8 cellular contexts compared by ENCODE assay signal in genomic region chr1:247681288-247681897, GRCh38. TPM values are rescaled to one million over a fixed set of nuclear protein-coding genes. Genes with fewer than 3 reads are reported as not detected.
A peak's percentile ranks its signal among the peaks of the same experiment; 100 is the strongest.
DNase-seq lines count a peak whose midpoint lies in the region; ATAC-seq and TF ChIP-seq lines count a peak whose summit lies in the region.

No MANE protein-coding gene starts in this region.

- no peaks in the 10 kb centered on the region for H3K4me1 Mint-ChIP-seq in chondrocyte (ENCODE audit: low read depth)

- H3K9me3 Mint-ChIP-seq in chondrocyte (ENCODE audit: low read depth), result peaks cover 3% of the 10 kb centered on the region

- H3K27me3 Mint-ChIP-seq in chondrocyte (ENCODE audit: low read depth), result no peaks in the 10 kb centered on the region

- CTCF ChIA-PET in RWPE1 (lab: Yijun Ruan, JAX), result interaction anchor here (0.7 to 1.2 kb wide), 3 partner anchors 16 to 287 kb away, joined by 3 to 4 read pairs (median 3); no protein-coding TSS in a partner anchor

- POLR2A ChIA-PET in RWPE1 (lab: Yijun Ruan, JAX; ENCODE audit: low non-redundant PET), result no interaction called here

- no peak overlapping the region for H3K4me3 Mint-ChIP-seq in chondrocyte (ENCODE audit: unreplicated experiment)

- H3K36me3 Mint-ChIP-seq in chondrocyte (ENCODE audit: low read depth), result no peaks in the 10 kb centered on the region

- H3K27ac ChIP-seq in 22Rv1, result no peak overlapping the region
- H3K27ac ChIP-seq in RWPE1, result no peak overlapping the region

- DNase-seq in ELR (ENCODE audit: low read depth) (peak; percentile 58), HuH-7 (ENCODE audit: low spot score) (peak; percentile 17), RWPE1 (ENCODE audit: low spot score) (peak; percentile 1), chondrocyte (ENCODE audit: low spot score) (no peak), midbrain (lab: John Stamatoyannopoulos, UW) (peak; percentile 57), NCI-H2227 treated with DMSO at 0.1 percent for 48 hours (lab: John Stamatoyannopoulos, UW) (no peak)

- TF ChIP-seq CTCF in 22Rv1 (IDR thresholded peaks at IDR 0.05) (peak; percentile 95), RWPE1 (conservative IDR thresholded peaks at IDR 0.05; ENCODE audit: low read depth) (peak; percentile 64), chondrocyte (IDR thresholded peaks at IDR 0.05) (peak; percentile 77)

- peak; percentile 81 for ATAC-seq in GM21825 (IDR thresholded peaks at IDR 0.05; ENCODE audit: unreplicated experiment)

- H3K27ac Mint-ChIP-seq in chondrocyte (ENCODE audit: unreplicated experiment), result no peak overlapping the region

RNA-seq across cellular contexts. Expression of gene OR13G1, which starts 1.9 kb away (rescaled TPM):
- total RNA-seq in chondrocyte, result not detected in 3 replicates

RNA-seq across cellular contexts. Expression of gene OR6F1, which starts 35.1 kb away (rescaled TPM):
- not detected in 3 replicates for total RNA-seq in chondrocyte

RNA-seq across cellular contexts. Expression of gene OR14K1, which starts 57.0 kb away (rescaled TPM):
- not detected in 3 replicates for total RNA-seq in chondrocyte

Comparison
In these comparisons a context has a peak if more than half of its experiments do, and no peak if none do; other contexts are left out.
1. DNase-seq: peak in ELR (single experiment), HuH-7 (single experiment), RWPE1 (single experiment) and midbrain (single experiment); none in chondrocyte (single experiment) and NCI-H2227 treated with DMSO at 0.1 percent for 48 hours (single experiment).
2. Peak in every context shown above with its lines, with median percentiles within 50 percentile points of each other: CTCF ChIP-seq.